ENCODE assay signal across 23 cellular contexts in genomic region chr1:56265205-56265604, GRCh38.
DNase-seq lines count a peak whose midpoint lies in the region; ATAC-seq, FAIRE-seq and TF ChIP-seq lines count a peak whose summit lies in the region.
"Had no signal": no experiment of that assay in that cellular context is flagged by ENCODE, and none has a peak within 500 bp of the region (broad histone marks: within the 10 kb centered on the region; RNA-seq: fewer than 3 reads in every experiment).

No MANE protein-coding gene starts in this region.

- DNase-seq in NOMO-1 treated with DMSO at 0.1 percent for 48 hours (lab: John Stamatoyannopoulos, UW; ENCODE audit: unreplicated experiment) (peak; percentile 2), NOMO-1 treated with dmso at 0.1 percent for 144 hours (lab: John Stamatoyannopoulos, UW; ENCODE audit: unreplicated experiment) (no peak), KBM-7 (peak; percentile 26), GM12878 (ENCODE audit: low read depth, low spot score) (no peak), NCI-H510A treated with DMSO at 0.1 percent for 48 hours (lab: John Stamatoyannopoulos, UW) (no peak)
- DNase-seq in activated naive CD4-positive, alpha-beta T cell treated with anti-CD3 and anti-CD28 coated beads for 36 hours: no peak
- DNase-seq in activated naive CD8-positive, alpha-beta T cell treated with anti-CD3 and anti-CD28 coated beads for 36 hours: no peak
- DNase-seq: AML-193; BE2C; Calu3; CD4-positive, alpha-beta memory T cell; COR-L47; DMS53; DMS79 treated with DMSO at 0.1 percent for 48 hours; H9 had no signal

- no TSS peak for BruUV-seq in GM12878 (replicated peaks; lab: Mats Ljungman, UMichigan)

- no peak overlapping the region for H3K27ac ChIP-seq in GM12878 (ENCODE audit: control insufficient read depth, insufficient read depth)
- H3K27ac ChIP-seq: 22Rv1; BLaER1 treated with 17β-estradiol and CSF1 and Interleukin-3, amounts not matched to agents 10 nM and 100 nM had no signal

- H4K20me1 ChIP-seq in GM12878 (ENCODE audit: control insufficient read depth, insufficient read depth): no peaks in the 10 kb centered on the region
- H4K20me1 ChIP-seq: BLaER1 treated with 17β-estradiol and CSF1 and Interleukin-3, amounts not matched to agents 10 nM and 100 nM had no signal

- H3K27me3 Mint-ChIP-seq in activated naive CD4-positive, alpha-beta T cell treated with anti-CD3 and anti-CD28 coated beads for 36 hours (ENCODE audit: low read depth): no peaks in the 10 kb centered on the region
- peaks cover 4% of the 10 kb centered on the region for H3K27me3 Mint-ChIP-seq in activated naive CD8-positive, alpha-beta T cell treated with anti-CD3 and anti-CD28 coated beads for 36 hours

- no peak for TF ChIP-seq POLR2A in GM12878 (IDR thresholded peaks at IDR 0.05; ENCODE audit: low read depth, low read length)

- no peak for FAIRE-seq in GM12878 (lab: Jason Lieb, UNC)
- FAIRE-seq: A204.1, G401.6, GM19239 had no signal

- no peaks in the 10 kb centered on the region for H3K4me1 ChIP-seq in GM12878 (ENCODE audit: control insufficient read depth, insufficient read depth, low read length)
- H3K4me1 ChIP-seq: BE2C had no signal

- no peaks in the 10 kb centered on the region for H3K9me3 ChIP-seq in GM12878 (replicated peaks; ENCODE audit: control insufficient read depth, insufficient read depth, low read length)
- H3K9me3 ChIP-seq: BE2C had no signal

- no peaks in the 10 kb centered on the region for H3K36me3 ChIP-seq in GM12878 (ENCODE audit: control insufficient read depth in 2 of 2, insufficient read depth in 2 of 2, low read length in 1 of 2)
- H3K36me3 ChIP-seq: BE2C; BLaER1 treated with 17β-estradiol and CSF1 and Interleukin-3, amounts not matched to agents 10 nM and 100 nM had no signal

- ATAC-seq in GM12878: peak; percentile 69
- ATAC-seq: GM23338, HCT116 had no signal

- no peak overlapping the region for H3K9ac ChIP-seq in GM12878 (ENCODE audit: control insufficient read depth, insufficient read depth, low read length)
- H3K9ac ChIP-seq: BLaER1 treated with 17β-estradiol and CSF1 and Interleukin-3, amounts not matched to agents 10 nM and 100 nM had no signal

- H3K36me3 Mint-ChIP-seq in activated naive CD4-positive, alpha-beta T cell treated with anti-CD3 and anti-CD28 coated beads for 36 hours (ENCODE audit: low read depth): no peaks in the 10 kb centered on the region
- no peaks in the 10 kb centered on the region for H3K36me3 Mint-ChIP-seq in activated naive CD8-positive, alpha-beta T cell treated with anti-CD3 and anti-CD28 coated beads for 36 hours
- H3K36me3 Mint-ChIP-seq: CD14-positive monocyte; CD4-positive, alpha-beta memory T cell had no signal

- TF ChIP-seq EP300 in GM12878 (IDR thresholded peaks at IDR 0.05; ENCODE audit: borderline replicate concordance in 1 of 2, control insufficient read depth in 1 of 2, low read depth in 2 of 2, low read length in 2 of 2): no peak

- H3K27ac Mint-ChIP-seq in activated naive CD4-positive, alpha-beta T cell treated with anti-CD3 and anti-CD28 coated beads for 36 hours: no peak overlapping the region
- no peak overlapping the region for H3K27ac Mint-ChIP-seq in activated naive CD8-positive, alpha-beta T cell treated with anti-CD3 and anti-CD28 coated beads for 36 hours
- H3K27ac Mint-ChIP-seq: CD14-positive monocyte; CD4-positive, alpha-beta memory T cell; GM23338; H9 had no signal

- no peaks in the 10 kb centered on the region; a peak in 1 of 4 replicates for H3K27me3 ChIP-seq in GM12878 (replicated peaks in 1 of 2; ENCODE audit: control insufficient read depth in 2 of 2, insufficient read depth in 2 of 2, low read length in 1 of 2)
- H3K27me3 ChIP-seq: BE2C had no signal

- no peak overlapping the region for H3K4me3 ChIP-seq in GM12878
- H3K4me3 ChIP-seq: BLaER1 treated with 17β-estradiol and CSF1 and Interleukin-3, amounts not matched to agents 10 nM and 100 nM; GM23338 had no signal

- peaks cover 1% of the 10 kb centered on the region for H3K9me3 Mint-ChIP-seq in activated naive CD4-positive, alpha-beta T cell treated with anti-CD3 and anti-CD28 coated beads for 36 hours
- H3K9me3 Mint-ChIP-seq in activated naive CD8-positive, alpha-beta T cell treated with anti-CD3 and anti-CD28 coated beads for 36 hours: peaks cover under 1% of the 10 kb centered on the region

- RAD21 ChIA-PET in GM12878 (lab: Charles Lee; ENCODE audit: unreplicated experiment): no interaction called here

- in situ Hi-C loops in KBM-7 (cut with MboI; ENCODE audit: low pct_unique_long_range_greater_than_20kb, low sequenced_read_pairs) (no loop called here), GM12878 (cut with MboI) (no loop called here)

- SMC1A ChIA-PET in GM12878 (lab: Charles Lee; ENCODE audit: uncharacterized antibody, unreplicated experiment): interaction anchor here (1.1 to 1.7 kb wide), 5 partner anchors 12 to 118 kb away, joined by 3 to 4 read pairs (median 3); no protein-coding TSS in a partner anchor

- H3K4me1 Mint-ChIP-seq in activated naive CD4-positive, alpha-beta T cell treated with anti-CD3 and anti-CD28 coated beads for 36 hours (ENCODE audit: low read depth): no peaks in the 10 kb centered on the region
- H3K4me1 Mint-ChIP-seq in activated naive CD8-positive, alpha-beta T cell treated with anti-CD3 and anti-CD28 coated beads for 36 hours: no peaks in the 10 kb centered on the region
- H3K4me1 Mint-ChIP-seq: CD4-positive, alpha-beta memory T cell; GM23338; H9 had no signal

- TF ChIP-seq CTCF in GM12878 (IDR thresholded peaks at IDR 0.05 in 2 of 3, conservative IDR thresholded peaks at IDR 0.05 in 1 of 3; ENCODE audit: control insufficient read depth in 2 of 3, extremely low read depth in 1 of 3, insufficient read depth in 1 of 3, low read depth in 3 of 3, low read length in 3 of 3): no peak

- intact Hi-C loops in GM12878 (cut with micrococcal nuclease; ENCODE audit: unreplicated experiment): no loop called here
- intact Hi-C loops in activated naive CD4-positive, alpha-beta T cell treated with anti-CD3 and anti-CD28 coated beads for 36 hours (cut with micrococcal nuclease): no loop called here

- no peak overlapping the region for H3K4me2 ChIP-seq in GM12878 (ENCODE audit: control insufficient read depth, insufficient read depth)
- H3K4me2 ChIP-seq: BLaER1 treated with 17β-estradiol and CSF1 and Interleukin-3, amounts not matched to agents 10 nM and 100 nM; GM23338 had no signal

- no peak overlapping the region for H3K4me3 Mint-ChIP-seq in activated naive CD4-positive, alpha-beta T cell treated with anti-CD3 and anti-CD28 coated beads for 36 hours
- H3K4me3 Mint-ChIP-seq in activated naive CD8-positive, alpha-beta T cell treated with anti-CD3 and anti-CD28 coated beads for 36 hours: no peak overlapping the region
- H3K4me3 Mint-ChIP-seq: CD14-positive monocyte; CD4-positive, alpha-beta memory T cell; GM23338; H9 had no signal

- POLR2A ChIA-PET in GM12878 (lab: Charles Lee): no interaction called here

- no peak for TF ChIP-seq RAD21 in GM12878 (IDR thresholded peaks at IDR 0.05; ENCODE audit: insufficient read depth, low read depth, low read length)

- no peak overlapping the region for H2AFZ ChIP-seq in GM12878 (ENCODE audit: control insufficient read depth, low read depth, low read length)
- H2AFZ ChIP-seq: GM23338 had no signal

- CTCF ChIA-PET in GM12878 (lab: Yijun Ruan, JAX): no interaction called here
- CTCF ChIA-PET in activated naive CD4-positive, alpha-beta T cell treated with anti-CD3 and anti-CD28 coated beads for 36 hours (lab: Charles Lee): no interaction called here

- H3K79me2 ChIP-seq in GM12878 (ENCODE audit: control insufficient read depth, insufficient read depth, low read length): no peaks in the 10 kb centered on the region

TF ChIP-seq in GM12878, 131 proteins besides CTCF, POLR2A, EP300 and RAD21:
- TF ChIP-seq E2F8 (IDR thresholded peaks at IDR 0.05; ENCODE audit: low read depth, partially characterized antibody) (no peak), STAT3 (IDR thresholded peaks at IDR 0.05; ENCODE audit: low read depth, low read length) (no peak), ZNF274 (IDR thresholded peaks at IDR 0.05; ENCODE audit: insufficient read depth, insufficient read length) (no peak), RUNX3 (IDR thresholded peaks at IDR 0.05; ENCODE audit: low read length) (peak; percentile 20; the same call in 1 of the 2 replicates), NR2C2 (IDR thresholded peaks at IDR 0.05; ENCODE audit: borderline replicate concordance, control insufficient read depth, insufficient read length, low read depth) (no peak), ATF2 (IDR thresholded peaks at IDR 0.05; ENCODE audit: low read length) (no peak)
TF ChIP-seq in GM12878: peak in this region for 1.

Comparison
In these comparisons a context has a peak if more than half of its experiments do, and no peak if none do; other contexts are left out.
1. DNase-seq: peak in NOMO-1 treated with DMSO at 0.1 percent for 48 hours (single experiment) and KBM-7 (single experiment); none in NOMO-1 treated with dmso at 0.1 percent for 144 hours (single experiment), GM12878 (single experiment), activated naive CD4-positive, alpha-beta T cell treated with anti-CD3 and anti-CD28 coated beads for 36 hours (single experiment), activated naive CD8-positive, alpha-beta T cell treated with anti-CD3 and anti-CD28 coated beads for 36 hours (single experiment) and NCI-H510A treated with DMSO at 0.1 percent for 48 hours (single experiment).